Comparison of ENCODE assay signal across 16 cellular contexts in the genomic region with DNA sequence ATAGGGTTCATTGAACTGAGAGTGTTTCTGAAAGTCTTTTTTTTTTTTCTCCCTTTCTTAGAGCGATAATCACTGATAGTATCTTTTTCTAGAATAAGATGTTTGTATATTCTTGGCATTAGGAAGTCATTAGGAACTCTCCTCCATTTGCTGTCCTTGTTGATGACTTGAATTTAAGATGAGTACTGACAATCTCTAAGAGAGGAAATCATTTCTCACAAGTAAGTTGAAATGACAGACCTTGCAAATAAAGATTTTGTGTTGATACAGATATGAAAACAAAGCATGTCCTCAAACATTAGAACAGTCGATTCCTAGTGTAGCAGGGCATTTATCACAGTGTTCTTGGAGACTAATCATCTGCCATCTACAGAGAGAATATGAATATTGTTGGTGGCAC.
A peak's percentile ranks its signal among the peaks of the same experiment; 100 is the strongest.
DNase-seq lines count a peak whose midpoint lies in the region; ATAC-seq and TF ChIP-seq lines count a peak whose summit lies in the region.
"Had no signal": no experiment of that assay in that cellular context is flagged by ENCODE, and none has a peak within 500 bp of the region (broad histone marks: within the 10 kb centered on the region; RNA-seq: fewer than 3 reads in every experiment).

No MANE protein-coding gene starts in this region.

- no peak overlapping the region for H3K23ac ChIP-seq in IMR-90 (ENCODE audit: low read depth, low read length)

- no peak for TF ChIP-seq RAD21 in IMR-90 (IDR thresholded peaks at IDR 0.05; ENCODE audit: low read length)

- no peak overlapping the region for H2AK5ac ChIP-seq in IMR-90 (ENCODE audit: low read depth, low read length)

- dilution Hi-C loops in IMR-90 (cut with HindIII; ENCODE audit: low sequenced_read_pairs, unreplicated experiment) = no loop called here

- no peak overlapping the region for H2AFZ ChIP-seq in IMR-90 (replicated peaks; ENCODE audit: low read length, poor library complexity)
- no peak overlapping the region for H2AFZ ChIP-seq in SU-DHL-6 (ENCODE audit: low read depth, low read length, severe bottlenecking)
- peak overlapping the region; percentile 90 for H2AFZ ChIP-seq in osteoblast (ENCODE audit: low read length)

- H4K91ac ChIP-seq in IMR-90 (ENCODE audit: insufficient read depth, low read depth, low read length) = no peak overlapping the region

- H3F3A ChIP-seq in SU-DHL-6 (ENCODE audit: insufficient read depth) = no peaks in the 10 kb centered on the region

- no peak overlapping the region for H3K56ac ChIP-seq in IMR-90 (ENCODE audit: extremely low read depth, insufficient read depth, low read length)

- no peak for TF ChIP-seq POLR2A in IMR-90 (IDR thresholded peaks at IDR 0.05; ENCODE audit: low read depth, low read length)

- no peaks in the 10 kb centered on the region for H3K9me3 ChIP-seq in IMR-90 (ENCODE audit: control insufficient read depth, insufficient read depth, low read length)
- H3K9me3 ChIP-seq in SU-DHL-6 (ENCODE audit: insufficient read depth, low read length) = no peaks in the 10 kb centered on the region
- no peaks in the 10 kb centered on the region for H3K9me3 ChIP-seq in osteoblast (ENCODE audit: low read depth, low read length)
- H3K9me3 ChIP-seq: SJCRH30 had no signal

- no peak overlapping the region for H3K4me3 ChIP-seq in IMR-90 (ENCODE audit: insufficient read depth, low read depth, low read length)
- no peak overlapping the region for H3K4me3 ChIP-seq in SU-DHL-6 (ENCODE audit: insufficient read depth, low read length, poor library complexity, severe bottlenecking)
- no peak overlapping the region for H3K4me3 ChIP-seq in osteoblast (ENCODE audit: insufficient read depth, low read length)
- H3K4me3 ChIP-seq: SJCRH30 had no signal

- H3K18ac ChIP-seq in IMR-90 (ENCODE audit: low read depth, low read length) = no peak overlapping the region

- TF ChIP-seq CTCF in IMR-90 (conservative IDR thresholded peaks at IDR 0.05; ENCODE audit: low read depth, low read length) = no peak
- TF ChIP-seq CTCF in SU-DHL-6 (IDR thresholded peaks at IDR 0.05; ENCODE audit: insufficient read depth, low read length, poor library complexity, severe bottlenecking) = no peak
- TF ChIP-seq CTCF in osteoblast (IDR thresholded peaks at IDR 0.05; ENCODE audit: extremely low read depth, low read depth, low read length) = no peak

- in situ Hi-C loops in IMR-90 (cut with MboI; ENCODE audit: low sequenced_read_pairs) = no loop called here

- H3K27me3 ChIP-seq in IMR-90 (ENCODE audit: control insufficient read depth, insufficient read depth, low read length) (no peaks in the 10 kb centered on the region), SU-DHL-6 (ENCODE audit: low read length) (no peaks in the 10 kb centered on the region), osteoblast (ENCODE audit: insufficient read depth, low read length) (no peaks in the 10 kb centered on the region)
- H3K27me3 ChIP-seq: SJCRH30 had no signal

- H4K20me1 ChIP-seq in IMR-90 (ENCODE audit: insufficient read depth, low read length) (no peaks in the 10 kb centered on the region), SU-DHL-6 (ENCODE audit: low read depth, low read length) (no peaks in the 10 kb centered on the region), osteoblast (ENCODE audit: insufficient read depth, low read length) (no peaks in the 10 kb centered on the region)

- H3K9me1 ChIP-seq in IMR-90 (ENCODE audit: insufficient read depth, low read length) = no peaks in the 10 kb centered on the region

- H3K4me2 ChIP-seq in IMR-90 (ENCODE audit: low read depth, low read length) (peak overlapping the region; percentile 31; the same call in 1 of the 2 replicates), SU-DHL-6 (ENCODE audit: low read depth, low read length, poor library complexity, severe bottlenecking) (peak overlapping the region; percentile 53), osteoblast (ENCODE audit: insufficient read depth, low read length) (peak overlapping the region; percentile 80)

- no peak overlapping the region for H2BK5ac ChIP-seq in IMR-90 (ENCODE audit: low read depth, low read length, poor library complexity, severe bottlenecking)

- H3K79me2 ChIP-seq in SU-DHL-6 (ENCODE audit: insufficient read depth, low read length) = no peaks in the 10 kb centered on the region
- no peaks in the 10 kb centered on the region for H3K79me2 ChIP-seq in osteoblast (ENCODE audit: insufficient read depth, low read length)

- no peak for ATAC-seq in IMR-90 (ENCODE audit: low read depth)
- no peak for ATAC-seq in left lobe of liver

- no peak overlapping the region for H2BK20ac ChIP-seq in IMR-90 (ENCODE audit: low read depth, low read length)

- no peak overlapping the region for H2BK120ac ChIP-seq in IMR-90 (ENCODE audit: low read depth, low read length)

- peak; percentile 14 for DNase-seq in DMS79 treated with DMSO at 0.1 percent for 48 hours (lab: John Stamatoyannopoulos, UW)
- no peak for DNase-seq in DMS79 (lab: John Stamatoyannopoulos, UW)
- DNase-seq in IMR-90 = no peak
- no peak for DNase-seq in osteoblast (ENCODE audit: insufficient read length, low spot score, missing footprints)
- DNase-seq in occipital lobe (lab: John Stamatoyannopoulos, UW) = no peak
- no peak for DNase-seq in left lobe of liver (ENCODE audit: low spot score)
- DNase-seq in amygdala (lab: John Stamatoyannopoulos, UW) = no peak
- DNase-seq: C1 segment of cervical spinal cord, Karpas-422, NCI-H1105 treated with DMSO at 0.1 percent for 48 hours, NCI-H187, NCI-H2171, SJCRH30 had no signal

- no peak overlapping the region for H4K8ac ChIP-seq in IMR-90 (ENCODE audit: low read depth in 2 of 2, low read length in 2 of 2)

- H3K9ac ChIP-seq in IMR-90 (ENCODE audit: low read depth, low read length) (no peak overlapping the region), SU-DHL-6 (ENCODE audit: low read length) (no peak overlapping the region)

- H4K5ac ChIP-seq in IMR-90 (ENCODE audit: low read depth, low read length) = no peak overlapping the region

- BruUV-seq in IMR-90 (replicated peaks; lab: Mats Ljungman, UMichigan) = no TSS peak

- intact Hi-C loops in IMR-90 (cut with micrococcal nuclease) = no loop called here

- no peak overlapping the region for H3K4ac ChIP-seq in IMR-90 (ENCODE audit: low read depth, low read length)

- H3K36me3 ChIP-seq in IMR-90 (ENCODE audit: control insufficient read depth, insufficient read depth, low read length) (no peaks in the 10 kb centered on the region), SU-DHL-6 (ENCODE audit: low read length) (no peaks in the 10 kb centered on the region), osteoblast (ENCODE audit: insufficient read depth, low read length) (no peaks in the 10 kb centered on the region)
- H3K36me3 ChIP-seq: SJCRH30 had no signal

- CTCF ChIA-PET in IMR-90 (lab: Yijun Ruan, JAX) = no interaction called here

- H3K14ac ChIP-seq in IMR-90 (replicated peaks; ENCODE audit: low read depth, low read length) = no peak overlapping the region

- H3K79me1 ChIP-seq in IMR-90 (ENCODE audit: low read depth in 1 of 2, low read length in 2 of 2) = no peaks in the 10 kb centered on the region

- H3K27ac ChIP-seq in IMR-90 (ENCODE audit: insufficient read depth, low read length) = no peak overlapping the region
- H3K27ac ChIP-seq in SU-DHL-6 (ENCODE audit: low read depth, low read length) = no peak overlapping the region
- H3K27ac ChIP-seq in osteoblast (ENCODE audit: low read depth, low read length) = no peak overlapping the region
- H3K27ac ChIP-seq: 22Rv1, RWPE1, SJCRH30 had no signal

- no CpG with 5 or more reads among the region's 2 CpGs for WGBS in IMR-90 (ENCODE audit: extremely low coverage in 2 of 2, insufficient read length in 1 of 2), 2 experiments

- H3K9me2 ChIP-seq in SU-DHL-6 (replicated peaks; ENCODE audit: insufficient read depth, low read length) = no peaks in the 10 kb centered on the region

- no peak overlapping the region for H2BK15ac ChIP-seq in IMR-90 (ENCODE audit: low read depth, low read length)

- POLR2A ChIA-PET in IMR-90 (lab: Charles Lee; ENCODE audit: unreplicated experiment) = no interaction called here

- no peaks in the 10 kb centered on the region; the same call in 1 of the 2 replicates for H3K4me1 ChIP-seq in IMR-90 (ENCODE audit: control insufficient read depth, insufficient read depth, low read length)
- H3K4me1 ChIP-seq in osteoblast (ENCODE audit: insufficient read depth, low read length) = peaks cover 12% of the 10 kb centered on the region

- no peak overlapping the region for H2AK9ac ChIP-seq in IMR-90 (replicated peaks; ENCODE audit: low read depth, low read length, poor library complexity)

TF ChIP-seq in IMR-90, 13 proteins besides CTCF, POLR2A, EP300 and RAD21:
- TF ChIP-seq CHD1 (IDR thresholded peaks at IDR 0.05; ENCODE audit: low read depth, low read length) (no peak), RCOR1 (IDR thresholded peaks at IDR 0.05; ENCODE audit: insufficient replicate concordance, low read length) (no peak), BHLHE40 (IDR thresholded peaks at IDR 0.05; ENCODE audit: low read depth, low read length) (no peak), FOS (IDR thresholded peaks at IDR 0.05; ENCODE audit: low read depth, low read length) (no peak), MAFK (IDR thresholded peaks at IDR 0.05; ENCODE audit: low read depth, low read length) (no peak), MAZ (IDR thresholded peaks at IDR 0.05; ENCODE audit: borderline replicate concordance, low read depth, low read length) (no peak), SMC3 (IDR thresholded peaks at IDR 0.05; ENCODE audit: low read depth, low read length) (no peak), CEBPB (IDR thresholded peaks at IDR 0.05; ENCODE audit: low read depth, low read length) (no peak)
- TF ChIP-seq, protein P1, sequence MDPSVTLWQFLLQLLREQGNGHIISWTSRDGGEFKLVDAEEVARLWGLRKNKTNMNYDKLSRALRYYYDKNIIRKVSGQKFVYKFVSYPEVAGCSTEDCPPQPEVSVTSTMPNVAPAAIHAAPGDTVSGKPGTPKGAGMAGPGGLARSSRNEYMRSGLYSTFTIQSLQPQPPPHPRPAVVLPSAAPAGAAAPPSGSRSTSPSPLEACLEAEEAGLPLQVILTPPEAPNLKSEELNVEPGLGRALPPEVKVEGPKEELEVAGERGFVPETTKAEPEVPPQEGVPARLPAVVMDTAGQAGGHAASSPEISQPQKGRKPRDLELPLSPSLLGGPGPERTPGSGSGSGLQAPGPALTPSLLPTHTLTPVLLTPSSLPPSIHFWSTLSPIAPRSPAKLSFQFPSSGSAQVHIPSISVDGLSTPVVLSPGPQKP (IDR thresholded peaks at IDR 0.05; ENCODE audit: borderline replicate concordance, low read depth, low read length) = no peak
